8 cellular contexts compared by ENCODE assay signal in the genomic region with DNA sequence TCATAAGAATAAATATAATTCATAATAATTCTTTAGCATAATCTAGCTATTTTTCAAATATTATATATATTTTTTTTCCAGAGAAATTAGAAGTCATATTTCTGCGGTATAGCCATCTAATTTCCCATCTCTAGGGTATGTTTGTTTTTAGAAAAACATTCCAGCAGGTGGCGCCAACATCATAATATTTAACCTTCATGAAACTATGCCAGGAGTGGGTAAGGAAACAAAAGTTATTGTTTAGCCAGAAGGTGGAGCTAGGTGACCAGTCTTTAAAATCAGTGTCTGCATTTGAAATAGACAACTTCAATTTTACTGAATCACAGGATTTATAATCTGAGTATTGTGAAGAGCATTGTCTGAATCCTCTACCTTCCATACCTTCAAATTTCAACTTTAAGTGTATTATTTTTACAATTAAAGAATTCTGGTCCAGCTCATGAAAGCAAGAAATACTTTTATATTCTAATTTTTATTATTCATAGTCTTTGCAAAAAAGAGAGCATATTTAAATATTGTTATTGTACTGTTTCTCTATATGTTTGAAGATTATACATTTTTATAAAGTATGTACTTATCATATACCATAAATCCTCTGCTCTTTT. TPM values are rescaled to one million over a fixed set of nuclear protein-coding genes. Genes with fewer than 3 reads are reported as not detected.
DNase-seq lines count a peak whose midpoint lies in the region; ATAC-seq and TF ChIP-seq lines count a peak whose summit lies in the region.

No MANE protein-coding gene starts in this region.

- H4K8ac ChIP-seq in IMR-90 (ENCODE audit: low read depth in 2 of 2, low read length in 2 of 2): no peak overlapping the region

- ATAC-seq in GM21723 (IDR thresholded peaks at IDR 0.05; ENCODE audit: unreplicated experiment) (peak; percentile 100), IMR-90 (ENCODE audit: low read depth) (peak; percentile 79)
- peak; percentile 88 for ATAC-seq in activated CD8-positive, alpha-beta memory T cell treated with anti-CD3 and anti-CD28 coated beads, Interleukin-2, amount 10 ng/mL, durations not matched to agents 7 days and 5 days
- peak; percentile 60 to 78 for ATAC-seq in natural killer cell treated with Interleukin-12 subunit alpha and Interleukin-12 subunit beta and Interleukin-15 and Interleukin-18, amount 100 ng/mL, for 72 hours

- no peaks in the 10 kb centered on the region for H3K9me1 ChIP-seq in IMR-90 (ENCODE audit: insufficient read depth, low read length)

- H3K4me3 ChIP-seq in IMR-90 (ENCODE audit: insufficient read depth, low read depth, low read length): no peak overlapping the region
- H3K4me3 ChIP-seq in NT2/D1 (ENCODE audit: insufficient read length, low read depth): no peak overlapping the region
- H3K4me3 ChIP-seq in epithelial cell of proximal tubule (ENCODE audit: low read depth, low read length): no peak overlapping the region
- H3K4me3 ChIP-seq in suprapubic skin: no peak overlapping the region

- POLR2A ChIA-PET in IMR-90 (lab: Charles Lee; ENCODE audit: unreplicated experiment): no interaction called here

- no peak overlapping the region for H2AK5ac ChIP-seq in IMR-90 (ENCODE audit: low read depth, low read length)

- H3K23ac ChIP-seq in IMR-90 (ENCODE audit: low read depth, low read length): no peak overlapping the region

- no peaks in the 10 kb centered on the region for H3K27me3 ChIP-seq in IMR-90 (ENCODE audit: control insufficient read depth, insufficient read depth, low read length)
- no peaks in the 10 kb centered on the region for H3K27me3 ChIP-seq in NT2/D1 (ENCODE audit: insufficient read depth, insufficient read length)
- H3K27me3 ChIP-seq in suprapubic skin: no peaks in the 10 kb centered on the region

- 0 out of 2 replicates have a peak overlapping the region, but pooled peaks have one; percentile 54 for H3K4ac ChIP-seq in IMR-90 (ENCODE audit: low read depth, low read length)

- H3K4me3 Mint-ChIP-seq in activated CD8-positive, alpha-beta memory T cell treated with anti-CD3 and anti-CD28 coated beads, Interleukin-2, amount 10 ng/mL, durations not matched to agents 7 days and 5 days: no peak overlapping the region
- H3K4me3 Mint-ChIP-seq in natural killer cell treated with Interleukin-12 subunit alpha and Interleukin-12 subunit beta and Interleukin-15 and Interleukin-18, amount 100 ng/mL, for 72 hours: no peak overlapping the region

- no peak overlapping the region for H3K27ac Mint-ChIP-seq in activated CD8-positive, alpha-beta memory T cell treated with anti-CD3 and anti-CD28 coated beads, Interleukin-2, amount 10 ng/mL, durations not matched to agents 7 days and 5 days
- H3K27ac Mint-ChIP-seq in natural killer cell treated with Interleukin-12 subunit alpha and Interleukin-12 subunit beta and Interleukin-15 and Interleukin-18, amount 100 ng/mL, for 72 hours: no peak overlapping the region

- no peaks in the 10 kb centered on the region for H4K20me1 ChIP-seq in IMR-90 (ENCODE audit: insufficient read depth, low read length)

- in situ Hi-C loops in IMR-90 (cut with MboI; ENCODE audit: low sequenced_read_pairs): loop anchor here (25.0 kb wide), 1 partner anchor 1511 kb away; no protein-coding TSS in a partner anchor

- intact Hi-C loops in IMR-90 (cut with micrococcal nuclease): loop anchor here (2.0 to 10.0 kb wide), 8 partner anchors 145 to 1619 kb away; partner anchors contain the start of gene LUZP2

- no peaks in the 10 kb centered on the region for H3K36me3 ChIP-seq in IMR-90 (ENCODE audit: control insufficient read depth, insufficient read depth, low read length)
- H3K36me3 ChIP-seq in NT2/D1 (ENCODE audit: insufficient read depth, insufficient read length, low read length): no peaks in the 10 kb centered on the region
- no peaks in the 10 kb centered on the region for H3K36me3 ChIP-seq in suprapubic skin

- H3K27me3 Mint-ChIP-seq in activated CD8-positive, alpha-beta memory T cell treated with anti-CD3 and anti-CD28 coated beads, Interleukin-2, amount 10 ng/mL, durations not matched to agents 7 days and 5 days: no peaks in the 10 kb centered on the region
- no peaks in the 10 kb centered on the region for H3K27me3 Mint-ChIP-seq in natural killer cell treated with Interleukin-12 subunit alpha and Interleukin-12 subunit beta and Interleukin-15 and Interleukin-18, amount 100 ng/mL, for 72 hours

- H2BK15ac ChIP-seq in IMR-90 (ENCODE audit: low read depth, low read length): no peak overlapping the region

- H3K14ac ChIP-seq in IMR-90 (replicated peaks; ENCODE audit: low read depth, low read length): no peak overlapping the region

- H2BK20ac ChIP-seq in IMR-90 (ENCODE audit: low read depth, low read length): peak overlapping the region; percentile 58; the same call in 1 of the 2 replicates

- no peaks in the 10 kb centered on the region for H3K9me3 Mint-ChIP-seq in activated CD8-positive, alpha-beta memory T cell treated with anti-CD3 and anti-CD28 coated beads, Interleukin-2, amount 10 ng/mL, durations not matched to agents 7 days and 5 days (ENCODE audit: low read depth)
- H3K9me3 Mint-ChIP-seq in natural killer cell treated with Interleukin-12 subunit alpha and Interleukin-12 subunit beta and Interleukin-15 and Interleukin-18, amount 100 ng/mL, for 72 hours: no peaks in the 10 kb centered on the region

- no peak for TF ChIP-seq POLR2A in IMR-90 (IDR thresholded peaks at IDR 0.05; ENCODE audit: low read depth, low read length)
- TF ChIP-seq POLR2A in suprapubic skin (IDR thresholded peaks at IDR 0.05): no peak

- no peak overlapping the region for H4K5ac ChIP-seq in IMR-90 (ENCODE audit: low read depth, low read length)

- H3K79me1 ChIP-seq in IMR-90 (ENCODE audit: low read depth in 1 of 2, low read length in 2 of 2): no peaks in the 10 kb centered on the region

- peaks cover 4% of the 10 kb centered on the region for H3K4me1 ChIP-seq in IMR-90 (ENCODE audit: control insufficient read depth, insufficient read depth, low read length)
- no peaks in the 10 kb centered on the region for H3K4me1 ChIP-seq in NT2/D1 (ENCODE audit: insufficient read depth, insufficient read length)
- H3K4me1 ChIP-seq in suprapubic skin: no peaks in the 10 kb centered on the region

- dilution Hi-C loops in IMR-90 (cut with HindIII; ENCODE audit: low sequenced_read_pairs, unreplicated experiment): no loop called here

- peak overlapping the region; percentile 26 for H2BK5ac ChIP-seq in IMR-90 (ENCODE audit: low read depth, low read length, poor library complexity, severe bottlenecking)

- H3K9me3 ChIP-seq in IMR-90 (ENCODE audit: control insufficient read depth, insufficient read depth, low read length) (no peaks in the 10 kb centered on the region), NT2/D1 (ENCODE audit: insufficient read depth, low read length) (no peaks in the 10 kb centered on the region), suprapubic skin (no peaks in the 10 kb centered on the region)

- H3K18ac ChIP-seq in IMR-90 (ENCODE audit: low read depth, low read length): no peak overlapping the region

- H4K91ac ChIP-seq in IMR-90 (ENCODE audit: insufficient read depth, low read depth, low read length): no peak overlapping the region

- H2BK120ac ChIP-seq in IMR-90 (ENCODE audit: low read depth, low read length): peak overlapping the region; percentile 84

- peak; percentile 99 for TF ChIP-seq CTCF in IMR-90 (conservative IDR thresholded peaks at IDR 0.05; ENCODE audit: low read depth, low read length)
- peak; percentile 78 for TF ChIP-seq CTCF in epithelial cell of proximal tubule (conservative IDR thresholded peaks at IDR 0.05; ENCODE audit: low read depth, low read length)
- TF ChIP-seq CTCF in suprapubic skin (IDR thresholded peaks at IDR 0.05): peak; percentile 30 to 45

- TF ChIP-seq EP300 in suprapubic skin (IDR thresholded peaks at IDR 0.05): no peak

- H3K36me3 Mint-ChIP-seq in activated CD8-positive, alpha-beta memory T cell treated with anti-CD3 and anti-CD28 coated beads, Interleukin-2, amount 10 ng/mL, durations not matched to agents 7 days and 5 days: no peaks in the 10 kb centered on the region
- H3K36me3 Mint-ChIP-seq in natural killer cell treated with Interleukin-12 subunit alpha and Interleukin-12 subunit beta and Interleukin-15 and Interleukin-18, amount 100 ng/mL, for 72 hours: no peaks in the 10 kb centered on the region

- no peak overlapping the region for H2AK9ac ChIP-seq in IMR-90 (replicated peaks; ENCODE audit: low read depth, low read length, poor library complexity)

- WGBS in IMR-90 (ENCODE audit: extremely low coverage in 2 of 2, insufficient read length in 1 of 2), 2 experiments: no CpG with 5 or more reads among the region's 2 CpGs
- 0% methylated on average over 2 of the region's 2 CpGs for WGBS in suprapubic skin

- DNase-seq in ELF-1 (ENCODE audit: low read depth, low spot score) (peak; percentile 18), IMR-90 (peak; percentile 89), NT2/D1 (ENCODE audit: low read depth, low spot score) (peak; percentile 57), epithelial cell of proximal tubule (ENCODE audit: low read depth) (peak; percentile 38), suprapubic skin (ENCODE audit: low spot score in 2 of 2) (no peak)
- DNase-seq in activated CD8-positive, alpha-beta memory T cell treated with anti-CD3 and anti-CD28 coated beads, Interleukin-2, amount 10 ng/mL, durations not matched to agents 7 days and 5 days: peak; percentile 71
- DNase-seq in natural killer cell treated with Interleukin-12 subunit alpha and Interleukin-12 subunit beta and Interleukin-15 and Interleukin-18, amount 100 ng/mL, for 72 hours (ENCODE audit: low spot score): no peak

- H3K4me1 Mint-ChIP-seq in activated CD8-positive, alpha-beta memory T cell treated with anti-CD3 and anti-CD28 coated beads, Interleukin-2, amount 10 ng/mL, durations not matched to agents 7 days and 5 days: no peaks in the 10 kb centered on the region
- no peaks in the 10 kb centered on the region for H3K4me1 Mint-ChIP-seq in natural killer cell treated with Interleukin-12 subunit alpha and Interleukin-12 subunit beta and Interleukin-15 and Interleukin-18, amount 100 ng/mL, for 72 hours (ENCODE audit: low read depth in 2 of 2)

- H3K56ac ChIP-seq in IMR-90 (ENCODE audit: extremely low read depth, insufficient read depth, low read length): no peak overlapping the region

- peak; percentile 90 for TF ChIP-seq RAD21 in IMR-90 (IDR thresholded peaks at IDR 0.05; ENCODE audit: low read length)

- CTCF ChIA-PET in IMR-90 (lab: Yijun Ruan, JAX): interaction anchor here (0.6 to 1.7 kb wide), 12 partner anchors 9 to 1510 kb away, joined by 3 to 6 read pairs (median 3); no protein-coding TSS in a partner anchor
- CTCF ChIA-PET in activated CD8-positive, alpha-beta memory T cell treated with anti-CD3 and anti-CD28 coated beads, Interleukin-2, amount 10 ng/mL, durations not matched to agents 7 days and 5 days (lab: Charles Lee): interaction anchor here (0.7 to 2.4 kb wide), 6 partner anchors 8 to 383 kb away, joined by 3 to 11 read pairs (median 4); no protein-coding TSS in a partner anchor

- H3K9ac ChIP-seq in IMR-90 (ENCODE audit: low read depth, low read length) (no peak overlapping the region), NT2/D1 (ENCODE audit: insufficient read length, low read depth) (no peak overlapping the region)

- BruUV-seq in IMR-90 (replicated peaks; lab: Mats Ljungman, UMichigan): no TSS peak

- H3K27ac ChIP-seq in IMR-90 (ENCODE audit: insufficient read depth, low read length) (no peak overlapping the region), suprapubic skin (no peak overlapping the region)

- H2AFZ ChIP-seq in IMR-90 (replicated peaks; ENCODE audit: low read length, poor library complexity): no peak overlapping the region

- no peak overlapping the region for H3K4me2 ChIP-seq in IMR-90 (ENCODE audit: low read depth, low read length)

RNA-seq across cellular contexts. Expression of gene CCDC179, which starts 15.7 kb away (rescaled TPM):
- total RNA-seq in IMR-90 (2012; rRNA removed) (not detected in 2 replicates), epithelial cell of proximal tubule (not detected in 2 replicates), suprapubic skin (not detected)
- not detected in 2 replicates for polyA plus RNA-seq in IMR-90 (2012; rRNA removed)
- polyA plus RNA-seq in IMR-90 (2012; cell fraction: cytosol; rRNA removed): not detected in 2 replicates
- polyA plus RNA-seq in IMR-90 (2012; cell fraction: nucleus; rRNA removed; ENCODE audit: low replicate concordance): not detected in 2 replicates
- not detected for total RNA-seq in activated CD8-positive, alpha-beta memory T cell treated with anti-CD3 and anti-CD28 coated beads, Interleukin-2, amount 10 ng/mL, durations not matched to agents 7 days and 5 days
- not detected for total RNA-seq in natural killer cell treated with Interleukin-12 subunit alpha and Interleukin-12 subunit beta and Interleukin-15 and Interleukin-18, amount 100 ng/mL, for 72 hours

RNA-seq across cellular contexts. Expression of gene SVIP, which starts 46.4 kb away (rescaled TPM):
- total RNA-seq in IMR-90 (2012; rRNA removed) (2.0 and 6.1 TPM in 2 replicates), epithelial cell of proximal tubule (13.0 and 14.8 TPM in 2 replicates), suprapubic skin (10 to 100 TPM in 1 of 4 donors, 1 to 10 TPM in 3; 6.8 to 10.0 (median 7.9) TPM)
- polyA plus RNA-seq in IMR-90 (2012; rRNA removed): 5.5 and 6.8 TPM in 2 replicates
- polyA plus RNA-seq in IMR-90 (2012; cell fraction: cytosol; rRNA removed): 0.34 and 0.73 TPM in 2 replicates
- polyA plus RNA-seq in IMR-90 (2012; cell fraction: nucleus; rRNA removed; ENCODE audit: low replicate concordance): 0.22 and 1.3 TPM in 2 replicates
- total RNA-seq in activated CD8-positive, alpha-beta memory T cell treated with anti-CD3 and anti-CD28 coated beads, Interleukin-2, amount 10 ng/mL, durations not matched to agents 7 days and 5 days: 10 to 100 TPM; 26.1 to 38.4 TPM
- total RNA-seq in natural killer cell treated with Interleukin-12 subunit alpha and Interleukin-12 subunit beta and Interleukin-15 and Interleukin-18, amount 100 ng/mL, for 72 hours: 10 to 100 TPM; 25.6 to 28.3 TPM

Comparison
In these comparisons a context has a peak if more than half of its experiments do, and no peak if none do; other contexts are left out.
1. DNase-seq: peak in ELF-1 (single experiment), IMR-90 (single experiment), NT2/D1 (single experiment), activated CD8-positive, alpha-beta memory T cell treated with anti-CD3 and anti-CD28 coated beads, Interleukin-2, amount 10 ng/mL, durations not matched to agents 7 days and 5 days (single experiment) and epithelial cell of proximal tubule (single experiment); none in natural killer cell treated with Interleukin-12 subunit alpha and Interleukin-12 subunit beta and Interleukin-15 and Interleukin-18, amount 100 ng/mL, for 72 hours (single experiment) and suprapubic skin (0 of 2).
2. CTCF ChIP-seq: peak in every context shown above with its lines; median percentile 99 in IMR-90; 78 in epithelial cell of proximal tubule; 38 in suprapubic skin.
3. Peak in every context shown above with its lines, with median percentiles within 50 percentile points of each other: ATAC-seq.